In the genomic region with DNA sequence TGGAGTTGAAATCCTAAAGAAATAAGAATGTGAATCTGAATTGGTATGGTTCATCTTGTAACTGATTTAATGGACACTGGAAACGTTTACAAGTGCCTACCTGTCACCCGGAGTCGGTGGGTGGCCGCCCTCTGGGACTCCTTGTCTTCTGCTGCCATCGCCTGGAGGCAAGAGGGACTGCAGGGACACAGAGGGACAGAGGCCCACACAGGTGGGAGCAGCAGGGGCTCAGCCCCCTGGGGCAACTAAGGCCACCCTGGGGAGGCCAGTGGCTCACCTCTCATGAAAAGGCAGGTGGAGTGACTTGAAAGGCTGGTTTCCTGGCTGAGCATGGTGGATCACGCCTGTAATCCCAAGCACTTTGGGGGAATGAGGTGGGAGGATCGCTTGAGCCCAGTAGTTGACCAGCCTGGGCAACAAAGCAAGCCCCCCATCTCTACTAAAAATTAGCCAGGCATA, we compare ENCODE assay signal across 8 cellular contexts. TPM values are rescaled to one million over a fixed set of nuclear protein-coding genes. Genes with fewer than 3 reads are reported as not detected.
A peak's percentile ranks its signal among the peaks of the same experiment; 100 is the strongest.
DNase-seq lines count a peak whose midpoint lies in the region; ATAC-seq lines count a peak whose summit lies in the region.

No MANE protein-coding gene starts in this region.

- ATAC-seq in HG03175 (IDR thresholded peaks at IDR 0.05; ENCODE audit: unreplicated experiment) (peak; percentile 65), naive B cell (ENCODE audit: low read depth in 2 of 2) (peak; percentile 93 to 98), GM21367 (IDR thresholded peaks at IDR 0.05; ENCODE audit: unreplicated experiment) (no peak)

- no peaks in the 10 kb centered on the region for H3K36me3 Mint-ChIP-seq in naive B cell

- H3K27me3 Mint-ChIP-seq in naive B cell = peaks cover 16 to 34% (median 29%) of the 10 kb centered on the region in 3 donors

- DNase-seq in CMK (ENCODE audit: low read depth) (peak; percentile 29), NOMO-1 treated with dmso at 0.1 percent for 144 hours (lab: John Stamatoyannopoulos, UW; ENCODE audit: unreplicated experiment) (peak; percentile 48), epidermal melanocyte (ENCODE audit: insufficient read length, low spot score) (peak; percentile 45), naive B cell (peak; percentile 74)
- peak; percentile 40 for DNase-seq in activated CD8-positive, alpha-beta memory T cell treated with anti-CD3 and anti-CD28 coated beads, Interleukin-2, amount 50 U/mL, for 1 hour (ENCODE audit: extremely low read depth)
- DNase-seq in stimulated activated CD8-positive, alpha-beta memory T cell treated with anti-CD3 and anti-CD28 coated beads, Interleukin-7, amount 100 ng/mL, for 48 hours (ENCODE audit: extremely low read depth in 1 of 2, low read depth in 1 of 2) = peak; percentile 47 to 69

- no peak overlapping the region for H3K4me3 Mint-ChIP-seq in naive B cell

- no peaks in the 10 kb centered on the region for H3K9me3 Mint-ChIP-seq in naive B cell

- no peaks in the 10 kb centered on the region for H3K4me1 Mint-ChIP-seq in naive B cell

- peak overlapping the region in 1 of 6 donors; percentile 32 for H3K27ac Mint-ChIP-seq in naive B cell

RNA-seq across cellular contexts. Expression of gene TMEM92, which starts 23.2 kb away (rescaled TPM):
- not detected for polyA plus RNA-seq in naive B cell (ENCODE audit: low read depth in 6 of 6)

RNA-seq across cellular contexts. Expression of gene XYLT2, which starts 48.5 kb away (rescaled TPM):
- polyA plus RNA-seq in naive B cell (ENCODE audit: low read depth in 6 of 6) = 10 to 100 TPM in 2 of 6 donors, 1 to 10 TPM in 4; 5.7 to 14.0 (median 9.5) TPM
